Comparison of ENCODE assay signal across 36 cellular contexts in the genomic region with DNA sequence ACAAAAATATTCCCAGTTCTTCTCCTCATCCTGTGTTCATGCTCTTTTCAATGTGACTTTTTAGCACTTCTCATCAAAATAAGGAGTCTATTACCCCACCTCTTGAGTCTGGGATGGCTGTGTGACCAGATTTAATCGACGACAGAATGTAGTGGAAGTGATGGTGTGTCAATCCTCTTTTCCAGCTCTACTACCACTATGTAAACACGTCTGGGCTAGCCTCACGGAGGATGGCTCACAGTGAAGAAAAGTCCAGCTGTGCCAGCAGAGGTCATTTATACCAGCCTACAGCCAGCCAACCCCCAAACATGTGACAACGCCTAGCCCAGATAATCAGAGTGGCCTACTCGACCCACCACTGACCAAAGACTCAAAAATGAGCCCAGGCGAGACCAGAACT. TPM values are rescaled to one million over a fixed set of nuclear protein-coding genes. Genes with fewer than 3 reads are reported as not detected.
"Had no signal": no experiment of that assay in that cellular context is flagged by ENCODE, and none has a peak within 500 bp of the region (broad histone marks: within the 10 kb centered on the region; RNA-seq: fewer than 3 reads in every experiment).

No MANE protein-coding gene starts in this region.

- H3K4me3 ChIP-seq: adrenal gland, esophagus squamous epithelium, heart right ventricle, left ventricle myocardium inferior, lung, mucosa of descending colon, upper lobe of left lung had no signal

- H3K27me3 ChIP-seq: adrenal gland, brain microvascular endothelial cell, esophagus squamous epithelium, heart right ventricle, upper lobe of left lung had no signal

- H3K36me3 ChIP-seq: adrenal gland, brain microvascular endothelial cell, esophagus squamous epithelium, upper lobe of left lung had no signal

- H3K27ac ChIP-seq: adrenal gland, brain microvascular endothelial cell, heart right ventricle, left ventricle myocardium inferior, upper lobe of left lung had no signal

- FAIRE-seq: astrocyte, small intestine had no signal

- ATAC-seq: heart right ventricle; mucosa of descending colon; natural killer cell treated with Interleukin-12 subunit alpha and Interleukin-12 subunit beta and Interleukin-15 and Interleukin-18, amount 100 ng/mL, for 72 hours; sciatic nerve; stimulated activated effector memory CD8-positive, alpha-beta T cell treated with anti-CD3 and anti-CD28 coated beads, Interleukin-12 subunit alpha, Interleukin-12 subunit beta, amount 100 ng/mL, for 72 hours; stimulated activated naive CD8-positive, alpha-beta T cell treated with anti-CD3 and anti-CD28 coated beads, Interleukin-15, amount 100 ng/mL, for 72 hours had no signal

- DNase-seq: activated CD4-positive, alpha-beta memory T cell treated with anti-CD3 and anti-CD28 coated beads for 36 hours; activated CD4-positive, alpha-beta T cell treated with anti-CD3 and anti-CD28 coated beads, Interleukin-2, amount 10 ng/mL, durations not matched to agents 24 days and 14 days; activated CD4-positive, CD25-positive, alpha-beta regulatory T cell treated with anti-CD3 and anti-CD28 coated beads, Interleukin-2, amount 50 U/mL, for 72 hours; activated CD8-positive, alpha-beta memory T cell treated with anti-CD3 and anti-CD28 coated beads, Interleukin-2, amount 50 U/mL, for 4 hours; activated effector memory CD4-positive, alpha-beta T cell treated with anti-CD3 and anti-CD28 coated beads, Interleukin-2, amount 50 U/mL, for 16 hours; activated naive CD4-positive, alpha-beta T cell treated with anti-CD3 and anti-CD28 coated beads for 36 hours; activated naive CD8-positive, alpha-beta T cell treated with anti-CD3 and anti-CD28 coated beads for 36 hours; activated T-cell treated with anti-CD3 and anti-CD28 coated beads, Interleukin-2, amount 50 U/mL, for 1 hour; adrenal gland; brain microvascular endothelial cell; endodermal cell; esophagus squamous epithelium; foreskin melanocyte; heart right ventricle; left ventricle myocardium inferior; mucosa of descending colon; small intestine; stimulated activated CD4-positive, alpha-beta T cell treated with anti-CD3 and anti-CD28 coated beads, Interleukin-4, amount 100 ng/mL, for 24 hours; stimulated activated naive CD8-positive, alpha-beta T cell treated with anti-CD3 and anti-CD28 coated beads, Interleukin-15, amount 100 ng/mL, for 72 hours; substantia nigra; upper lobe of left lung had no signal

- H3K4me1 ChIP-seq: adrenal gland, heart right ventricle, left ventricle myocardium inferior, upper lobe of left lung had no signal

RNA-seq across cellular contexts. Expression of a gene that starts 37.3 kb away (rescaled TPM):
- total RNA-seq: activated CD4-positive, alpha-beta memory T cell treated with anti-CD3 and anti-CD28 coated beads for 36 hours; activated CD4-positive, alpha-beta T cell treated with anti-CD3 and anti-CD28 coated beads, Interleukin-2, amount 10 ng/mL, durations not matched to agents 24 days and 14 days; activated CD8-positive, alpha-beta memory T cell treated with anti-CD3 and anti-CD28 coated beads for 36 hours; activated naive CD4-positive, alpha-beta T cell treated with anti-CD3 and anti-CD28 coated beads for 36 hours; activated naive CD8-positive, alpha-beta T cell treated with anti-CD3 and anti-CD28 coated beads for 36 hours; activated T-helper 1 cell treated with anti-CD3 and anti-CD28 coated beads, Interleukin-12 subunit alpha, Interleukin-12 subunit beta, Interleukin-2, Interleukin-4 antibody, amounts not matched to agents 30 ng/mL and 10 ng/mL and 1 ng/mL, durations not matched to agents 14 hours and 24 hours and 36 hours; adrenal gland; astrocyte; endodermal cell; esophagus squamous epithelium; glomerular endothelial cell; heart right ventricle; left ventricle myocardium inferior; lung; mesenteric fat pad; mucosa of descending colon; myocyte; natural killer cell treated with Interleukin-12 subunit alpha and Interleukin-12 subunit beta and Interleukin-15 and Interleukin-18, amount 100 ng/mL, for 72 hours; osteoblast; posterior vena cava; renal cortical epithelial cell; sciatic nerve; T-helper 1 cell treated with Interleukin-12 subunit alpha and Interleukin-12 subunit beta and Interleukin-4 antibody, amounts not matched to agents 30 ng/mL and 1 ng/mL, for 36 hours; upper lobe of left lung had no signal
- polyA plus RNA-seq: adrenal gland, heart right ventricle, lung, small intestine, thymus had no signal
